ENCODE assay signal across 1 cellular context in genomic region chr10:83816942-83817341, GRCh38.
TF ChIP-seq lines count a peak whose summit lies in the region.

No MANE protein-coding gene starts in this region.

TF ChIP-seq in H1, 55 proteins besides CTCF, POLR2A, EP300 and RAD21 (continued from another document):
- TF ChIP-seq JUND (IDR thresholded peaks at IDR 0.05; ENCODE audit: low read length) (no peak), TCF12 (IDR thresholded peaks at IDR 0.05; ENCODE audit: low read depth, low read length) (no peak), JUN (IDR thresholded peaks at IDR 0.05; ENCODE audit: low read depth, low read length) (no peak), RBBP5 (IDR thresholded peaks at IDR 0.05; ENCODE audit: borderline replicate concordance, low read depth, low read length) (no peak), SAP30 (IDR thresholded peaks at IDR 0.05; ENCODE audit: insufficient read depth, insufficient replicate concordance, low read length) (no peak), MAFK (IDR thresholded peaks at IDR 0.05; ENCODE audit: low read depth, low read length) (no peak), TAF1 (IDR thresholded peaks at IDR 0.05; ENCODE audit: low read depth, low read length) (no peak), CHD2 (IDR thresholded peaks at IDR 0.05; ENCODE audit: low read length) (no peak), ZNF274 (IDR thresholded peaks at IDR 0.05; ENCODE audit: borderline replicate concordance, extremely low read depth, low read length) (no peak), TEAD4 (IDR thresholded peaks at IDR 0.05; ENCODE audit: low read depth, low read length) (no peak), ATF3 (IDR thresholded peaks at IDR 0.05; ENCODE audit: insufficient read depth, low read depth, low read length) (no peak)
